In genomic region chr2:39217192-39217550, GRCh38 we compare ENCODE assay signal across 15 cellular contexts. TPM values are rescaled to one million over a fixed set of nuclear protein-coding genes. Genes with fewer than 3 reads are reported as not detected.
DNase-seq lines count a peak whose midpoint lies in the region; ATAC-seq and TF ChIP-seq lines count a peak whose summit lies in the region.
"Had no signal": no experiment of that assay in that cellular context is flagged by ENCODE, and none has a peak within 500 bp of the region (broad histone marks: within the 10 kb centered on the region; RNA-seq: fewer than 3 reads in every experiment).

No MANE protein-coding gene starts in this region.

- no peaks in the 10 kb centered on the region for H3K27me3 ChIP-seq in BLaER1 treated with 17β-estradiol and CSF1 and Interleukin-3, amounts not matched to agents 10 nM and 100 nM
- no peaks in the 10 kb centered on the region for H3K27me3 ChIP-seq in CD8-positive, alpha-beta memory T cell (ENCODE audit: insufficient read depth, low read length, poor library complexity, severe bottlenecking)
- H3K27me3 ChIP-seq in HL-60 (ENCODE audit: insufficient read depth, poor library complexity, severe bottlenecking) (no peaks in the 10 kb centered on the region), ascending aorta (no peaks in the 10 kb centered on the region)
- H3K27me3 ChIP-seq: body of pancreas had no signal

- peaks cover 32 to 65% (median 58%) of the 10 kb centered on the region in 3 donors for H3K4me1 Mint-ChIP-seq in CD8-positive, alpha-beta memory T cell
- H3K4me1 Mint-ChIP-seq in central memory CD8-positive, alpha-beta T cell, result peaks cover 44% of the 10 kb centered on the region
- H3K4me1 Mint-ChIP-seq in progenitor cell of endocrine pancreas (ENCODE audit: low read depth), result no peaks in the 10 kb centered on the region

- H3K9me3 Mint-ChIP-seq in CD8-positive, alpha-beta memory T cell, result no peaks in the 10 kb centered on the region
- H3K9me3 Mint-ChIP-seq in central memory CD8-positive, alpha-beta T cell, result no peaks in the 10 kb centered on the region
- no peaks in the 10 kb centered on the region for H3K9me3 Mint-ChIP-seq in progenitor cell of endocrine pancreas (ENCODE audit: low read depth)
- H3K9me3 Mint-ChIP-seq: dendritic cell treated with granulocyte-macrophage colony-stimulating factor and Interleukin-4, amounts not matched to agents 40 ng/mL and 50 ng/mL, for 4 days had no signal

- CTCF ChIA-PET in CD8-positive, alpha-beta memory T cell (lab: Charles Lee), result interaction anchor here (1.0 to 3.6 kb wide), 7 partner anchors 11 to 98 kb away, joined by 3 to 21 read pairs (median 7); partner anchors contain the start of gene SOS1

- peaks cover 9 to 16% (median 12%) of the 10 kb centered on the region in 10 experiments for H3K4me1 ChIP-seq in BLaER1 treated with 17β-estradiol and CSF1 and Interleukin-3, amounts not matched to agents 10 nM and 100 nM
- peaks cover 35% of the 10 kb centered on the region for H3K4me1 ChIP-seq in CD8-positive, alpha-beta memory T cell (ENCODE audit: insufficient read depth, low read length)
- H3K4me1 ChIP-seq in ascending aorta, result no peaks in the 10 kb centered on the region
- H3K4me1 ChIP-seq: body of pancreas had no signal

- intact Hi-C loops in ascending aorta (cut with DNase I), result loop anchor here (5.0 kb wide), 1 partner anchor 35 kb away; no protein-coding TSS in a partner anchor

- H3K4me2 ChIP-seq in BLaER1 treated with 17β-estradiol and CSF1 and Interleukin-3, amounts not matched to agents 10 nM and 100 nM, result peak overlapping the region; percentile 56 to 77 (median 63)

- no peak overlapping the region for H3K27ac ChIP-seq in BLaER1 treated with 17β-estradiol and CSF1 and Interleukin-3, amounts not matched to agents 10 nM and 100 nM
- H3K27ac ChIP-seq in CD8-positive, alpha-beta memory T cell (ENCODE audit: low read depth, low read length), result no peak overlapping the region
- H3K27ac ChIP-seq in HL-60 (replicated peaks) (peak overlapping the region; percentile 17), ascending aorta (no peak overlapping the region)
- H3K27ac ChIP-seq: body of pancreas had no signal

- no peaks in the 10 kb centered on the region for H3K27me3 Mint-ChIP-seq in CD8-positive, alpha-beta memory T cell
- H3K27me3 Mint-ChIP-seq in central memory CD8-positive, alpha-beta T cell, result no peaks in the 10 kb centered on the region
- H3K27me3 Mint-ChIP-seq in progenitor cell of endocrine pancreas, result no peaks in the 10 kb centered on the region
- H3K27me3 Mint-ChIP-seq: dendritic cell treated with granulocyte-macrophage colony-stimulating factor and Interleukin-4, amounts not matched to agents 40 ng/mL and 50 ng/mL, for 4 days had no signal

- no peak overlapping the region for H3K4me3 ChIP-seq in BLaER1 treated with 17β-estradiol and CSF1 and Interleukin-3, amounts not matched to agents 10 nM and 100 nM
- peak overlapping the region; percentile 32 for H3K4me3 ChIP-seq in CD8-positive, alpha-beta memory T cell (ENCODE audit: low read length)
- H3K4me3 ChIP-seq in HL-60 (replicated peaks; ENCODE audit: insufficient read depth, low read length) (no peak overlapping the region), ascending aorta (no peak overlapping the region)
- H3K4me3 ChIP-seq: body of pancreas, skin epidermis had no signal

- TF ChIP-seq CTCF in HL-60 (IDR thresholded peaks at IDR 0.05; ENCODE audit: insufficient read depth, low read length) (no peak), progenitor cell of endocrine pancreas (IDR thresholded peaks at IDR 0.05; ENCODE audit: unreplicated experiment) (no peak), ascending aorta (IDR thresholded peaks at IDR 0.05) (no peak)

- POLR2A ChIA-PET in CD8-positive, alpha-beta memory T cell (lab: Charles Lee), result interaction anchor here (0.6 to 3.6 kb wide), 6 partner anchors 11 to 96 kb away, joined by 3 to 37 read pairs (median 3); partner anchors contain the start of gene SOS1

- no peaks in the 10 kb centered on the region for H3K36me3 ChIP-seq in BLaER1 treated with 17β-estradiol and CSF1 and Interleukin-3, amounts not matched to agents 10 nM and 100 nM
- H3K36me3 ChIP-seq in CD8-positive, alpha-beta memory T cell (ENCODE audit: insufficient read depth, low read length), result no peaks in the 10 kb centered on the region
- H3K36me3 ChIP-seq in ascending aorta, result no peaks in the 10 kb centered on the region

- no peaks in the 10 kb centered on the region for H4K20me1 ChIP-seq in BLaER1 treated with 17β-estradiol and CSF1 and Interleukin-3, amounts not matched to agents 10 nM and 100 nM

- peak overlapping the region in 5 of 7 donors; percentile 26 to 66 (median 47) for H3K4me3 Mint-ChIP-seq in CD8-positive, alpha-beta memory T cell
- peak overlapping the region; percentile 40 for H3K4me3 Mint-ChIP-seq in central memory CD8-positive, alpha-beta T cell
- H3K4me3 Mint-ChIP-seq in progenitor cell of endocrine pancreas (ENCODE audit: low read depth), result no peak overlapping the region
- H3K4me3 Mint-ChIP-seq: dendritic cell treated with granulocyte-macrophage colony-stimulating factor and Interleukin-4, amounts not matched to agents 40 ng/mL and 50 ng/mL, for 4 days had no signal

- no peaks in the 10 kb centered on the region for H3K9me3 ChIP-seq in BLaER1 treated with 17β-estradiol and CSF1 and Interleukin-3, amounts not matched to agents 10 nM and 100 nM (replicated peaks in 1 of 11)
- no peaks in the 10 kb centered on the region for H3K9me3 ChIP-seq in CD8-positive, alpha-beta memory T cell (ENCODE audit: low read length)
- no peaks in the 10 kb centered on the region for H3K9me3 ChIP-seq in ascending aorta
- H3K9me3 ChIP-seq: body of pancreas had no signal

- peak; percentile 57 for ATAC-seq in central memory CD8-positive, alpha-beta T cell (replicated peaks; ENCODE audit: extremely low read depth, poor library complexity, severe bottlenecking)
- ATAC-seq: body of pancreas had no signal

- no peak for DNase-seq in CD8-positive, alpha-beta memory T cell
- DNase-seq in HL-60 (ENCODE audit: low read depth in 1 of 2, low spot score in 1 of 2), result no peak
- DNase-seq in central memory CD8-positive, alpha-beta T cell (ENCODE audit: low spot score in 2 of 2), result no peak
- no peak for DNase-seq in NCI-H524 treated with DMSO at 0.1 percent for 48 hours (lab: John Stamatoyannopoulos, UW)
- no peak for DNase-seq in progenitor cell of endocrine pancreas (ENCODE audit: low spot score, unreplicated experiment)
- DNase-seq in ascending aorta (ENCODE audit: low spot score in 2 of 2), result no peak
- DNase-seq: kidney, MM.1S, NCI-H1930, NCI-H510A had no signal

- no peak overlapping the region for H3K9ac ChIP-seq in BLaER1 treated with 17β-estradiol and CSF1 and Interleukin-3, amounts not matched to agents 10 nM and 100 nM

- peaks cover 0 to 6% (median 0%) of the 10 kb centered on the region in 3 donors for H3K36me3 Mint-ChIP-seq in CD8-positive, alpha-beta memory T cell
- peaks cover 6% of the 10 kb centered on the region for H3K36me3 Mint-ChIP-seq in central memory CD8-positive, alpha-beta T cell (ENCODE audit: insufficient read depth)
- H3K36me3 Mint-ChIP-seq in progenitor cell of endocrine pancreas (ENCODE audit: insufficient read depth), result no peaks in the 10 kb centered on the region

- peak overlapping the region; percentile 8 to 85 (median 60) for H3K27ac Mint-ChIP-seq in CD8-positive, alpha-beta memory T cell
- peak overlapping the region; percentile 50 for H3K27ac Mint-ChIP-seq in central memory CD8-positive, alpha-beta T cell (ENCODE audit: low read depth)
- no peak overlapping the region for H3K27ac Mint-ChIP-seq in progenitor cell of endocrine pancreas
- H3K27ac Mint-ChIP-seq: dendritic cell treated with granulocyte-macrophage colony-stimulating factor and Interleukin-4, amounts not matched to agents 40 ng/mL and 50 ng/mL, for 4 days had no signal

RNA-seq across cellular contexts. Expression of gene CDKL4, which starts 26.6 kb away (rescaled TPM):
- total RNA-seq in CD8-positive, alpha-beta memory T cell, result under 1 TPM; 0.13 to 0.31 TPM
- not detected for polyA plus RNA-seq in CD8-positive, alpha-beta memory T cell
- total RNA-seq in progenitor cell of endocrine pancreas (1.2 and 2.0 TPM in 2 replicates), ascending aorta (2.0 TPM)
- polyA plus RNA-seq: esophagus had no signal
